1 cellular context compared by ENCODE assay signal in the genomic region with DNA sequence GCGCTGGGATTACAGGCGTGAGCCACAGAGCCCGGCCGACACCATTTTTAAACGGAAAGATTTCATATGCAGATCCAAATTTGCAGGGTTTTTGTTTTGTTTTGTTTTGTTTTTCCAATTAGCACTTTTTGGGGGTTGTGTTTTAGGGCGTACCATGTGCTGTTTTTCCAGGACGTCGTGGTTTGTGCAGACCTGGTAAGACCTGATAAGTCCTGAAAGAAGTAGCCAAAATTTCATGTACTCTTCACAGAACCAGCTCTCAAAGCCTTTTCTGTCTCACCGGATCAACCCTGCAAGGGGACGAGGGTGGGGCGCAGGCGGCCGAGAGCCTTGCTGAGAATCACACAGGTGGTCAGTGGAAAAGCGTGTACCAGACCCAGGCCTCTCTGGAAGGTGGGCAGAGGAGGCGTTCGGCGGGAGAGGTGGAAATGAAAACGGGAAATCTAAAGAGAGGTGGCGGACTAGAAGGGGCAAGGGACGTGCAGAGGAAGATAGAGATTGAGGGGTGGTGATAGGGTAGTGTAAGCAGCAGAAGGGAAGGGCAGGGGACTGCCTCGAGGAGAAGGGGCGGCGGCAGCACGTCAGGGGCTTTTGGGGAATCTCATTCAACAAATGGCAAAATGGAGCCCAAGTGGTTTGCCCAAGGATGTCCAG.
TF ChIP-seq lines count a peak whose summit lies in the region.

No MANE protein-coding gene starts in this region.

TF ChIP-seq in HepG2, 621 proteins besides CTCF, POLR2A, EP300 and RAD21 (continued from another document):
- peak; percentile 19 for TF ChIP-seq ZNF687 (CRISPR knock-in tag; IDR thresholded peaks at IDR 0.05)
- 0 out of 2 replicates have a peak, but pooled peaks have one; percentile 6 for TF ChIP-seq ZNF121 (CRISPR knock-in tag; IDR thresholded peaks at IDR 0.05)
- no peak for TF ChIP-seq ZNF569 (CRISPR knock-in tag; IDR thresholded peaks at IDR 0.05; ENCODE audit: borderline replicate concordance)
- no peak for TF ChIP-seq ZNF234 (CRISPR knock-in tag; conservative IDR thresholded peaks at IDR 0.05)
- TF ChIP-seq FIP1L1 (IDR thresholded peaks at IDR 0.05; ENCODE audit: borderline replicate concordance, insufficient read depth, low read depth, low read length) = no peak
- TF ChIP-seq FLYWCH1 (CRISPR knock-in tag; IDR thresholded peaks at IDR 0.05) = 0 out of 2 replicates have a peak, but pooled peaks have one; percentile 50
TF ChIP-seq in HepG2: peak in this region for 19.
